ENCODE assay signal across 8 cellular contexts in genomic region chr16:89478576-89479221, GRCh38. TPM values are rescaled to one million over a fixed set of nuclear protein-coding genes. Genes with fewer than 3 reads are reported as not detected.
DNase-seq lines count a peak whose midpoint lies in the region; ATAC-seq, FAIRE-seq and TF ChIP-seq lines count a peak whose summit lies in the region.

No MANE protein-coding gene starts in this region.

- no peaks in the 10 kb centered on the region for H3K27me3 ChIP-seq in osteoblast (ENCODE audit: insufficient read depth, low read length)

- TF ChIP-seq CTCF in Calu3 (IDR thresholded peaks at IDR 0.05; ENCODE audit: unreplicated experiment), result no peak
- TF ChIP-seq CTCF in endothelial cell (IDR thresholded peaks at IDR 0.05; ENCODE audit: unreplicated experiment), result no peak
- TF ChIP-seq CTCF in osteoblast (IDR thresholded peaks at IDR 0.05; ENCODE audit: extremely low read depth, low read depth, low read length), result no peak

- H4K20me1 ChIP-seq in osteoblast (ENCODE audit: insufficient read depth, low read length), result peaks cover 82% of the 10 kb centered on the region

- no peaks in the 10 kb centered on the region for H3K9me3 ChIP-seq in osteoblast (ENCODE audit: low read depth, low read length)

- peak; percentile 77 for FAIRE-seq in RCC 7860 (lab: Jason Lieb, UNC)

- no TSS peak for BruUV-seq in Calu3 (replicated peaks; lab: Mats Ljungman, UMichigan)

- no peak overlapping the region for H2AFZ ChIP-seq in osteoblast (ENCODE audit: low read length)

- DNase-seq in Calu3, result no peak
- DNase-seq in RCC 7860 (ENCODE audit: low spot score), result peak; percentile 89
- no peak for DNase-seq in endothelial cell (ENCODE audit: low spot score)
- DNase-seq in osteoblast (ENCODE audit: insufficient read length, low spot score, missing footprints), result peak; percentile 87
- DNase-seq in Kasumi-1 (lab: John Stamatoyannopoulos, UW), result no peak
- no peak for DNase-seq in DMS 273 treated with DMSO at 0.1 percent for 48 hours (lab: John Stamatoyannopoulos, UW)
- no peak for DNase-seq in activated effector memory CD4-positive, alpha-beta T cell treated with Interleukin-2 at 50 U/mL for 16 hours

- CTCF ChIA-PET in Calu3 (lab: Charles Lee), result no interaction called here

- no peak for ATAC-seq in GM21723 (IDR thresholded peaks at IDR 0.05; ENCODE audit: unreplicated experiment)

- no peaks in the 10 kb centered on the region for H3K36me3 ChIP-seq in osteoblast (ENCODE audit: insufficient read depth, low read length)

- H3K4me1 Mint-ChIP-seq in Calu3 (ENCODE audit: low read depth, unreplicated experiment) (peaks cover 82% of the 10 kb centered on the region), endothelial cell (ENCODE audit: unreplicated experiment) (peaks cover 47% of the 10 kb centered on the region)

- H3K27me3 Mint-ChIP-seq in Calu3 (ENCODE audit: unreplicated experiment) (no peaks in the 10 kb centered on the region), endothelial cell (ENCODE audit: unreplicated experiment) (peaks cover 2% of the 10 kb centered on the region)

- peak overlapping the region; percentile 79 for H3K27ac ChIP-seq in osteoblast (ENCODE audit: low read depth, low read length)

- H3K4me2 ChIP-seq in osteoblast (ENCODE audit: insufficient read depth, low read length), result peak overlapping the region; percentile 58

- H3K4me1 ChIP-seq in osteoblast (ENCODE audit: insufficient read depth, low read length), result peaks cover 30% of the 10 kb centered on the region

- H3K27ac Mint-ChIP-seq in Calu3 (ENCODE audit: unreplicated experiment) (peak overlapping the region; percentile 46), endothelial cell (ENCODE audit: unreplicated experiment) (peak overlapping the region; percentile 41)

- peaks cover 50% of the 10 kb centered on the region for H3K36me3 Mint-ChIP-seq in Calu3 (ENCODE audit: insufficient read depth, unreplicated experiment)
- no peaks in the 10 kb centered on the region for H3K36me3 Mint-ChIP-seq in endothelial cell (ENCODE audit: low read depth, unreplicated experiment)

- H3K4me3 Mint-ChIP-seq in Calu3 (ENCODE audit: low read depth, unreplicated experiment) (peak overlapping the region; percentile 18), endothelial cell (ENCODE audit: unreplicated experiment) (no peak overlapping the region)

- H3K4me3 ChIP-seq in osteoblast (ENCODE audit: insufficient read depth, low read length), result no peak overlapping the region

- intact Hi-C loops in Calu3 (cut with micrococcal nuclease; ENCODE audit: unreplicated experiment), result loop anchor here (5.0 kb wide), 1 partner anchor 36 kb away; no protein-coding TSS in a partner anchor

- H3K9me3 Mint-ChIP-seq in Calu3 (ENCODE audit: low read depth, unreplicated experiment) (no peaks in the 10 kb centered on the region), endothelial cell (ENCODE audit: unreplicated experiment) (no peaks in the 10 kb centered on the region)

- H3K79me2 ChIP-seq in osteoblast (ENCODE audit: insufficient read depth, low read length), result peaks cover 100% of the 10 kb centered on the region

RNA-seq across cellular contexts. Expression of gene ANKRD11, which starts 11.7 kb away (rescaled TPM):
- total RNA-seq in Calu3 (2022) (227 and 242 TPM in 2 replicates), endothelial cell (ENCODE audit: unreplicated experiment) (165 TPM), osteoblast (78.4 and 97.4 TPM in 2 replicates)

RNA-seq across cellular contexts. Expression of gene SPG7, which starts 29.5 kb away (rescaled TPM):
- total RNA-seq in Calu3 (2022), result 174 and 186 TPM in 2 replicates
- total RNA-seq in endothelial cell (ENCODE audit: unreplicated experiment), result 207 TPM
- 76.3 and 85.8 TPM in 2 replicates for total RNA-seq in osteoblast

Comparison
In these comparisons a context has a peak if more than half of its experiments do, and no peak if none do; other contexts are left out.
1. DNase-seq: peak in RCC 7860 (single experiment) and osteoblast (single experiment); none in Calu3 (single experiment), endothelial cell (single experiment), Kasumi-1 (0 of 2), DMS 273 treated with DMSO at 0.1 percent for 48 hours (single experiment) and activated effector memory CD4-positive, alpha-beta T cell treated with Interleukin-2 at 50 U/mL for 16 hours (single experiment).